2 cellular contexts compared by ENCODE assay signal in genomic region chr15:93474728-93475127, GRCh38.
TF ChIP-seq lines count a peak whose summit lies in the region.

No MANE protein-coding gene starts in this region.

TF ChIP-seq in H1, 55 proteins besides CTCF, POLR2A, EP300 and RAD21:
- TF ChIP-seq NANOG (IDR thresholded peaks at IDR 0.05; ENCODE audit: insufficient read depth, low read depth, low read length, poor library complexity, severe bottlenecking), result no peak
- no peak for TF ChIP-seq SP2 (IDR thresholded peaks at IDR 0.05; ENCODE audit: low read length)
- no peak for TF ChIP-seq ATF2 (IDR thresholded peaks at IDR 0.05; ENCODE audit: low read length)
- TF ChIP-seq SIRT6 (IDR thresholded peaks at IDR 0.05; ENCODE audit: low read length), result no peak
- no peak for TF ChIP-seq TAF7 (optimal IDR thresholded peaks at IDR 0.05; ENCODE audit: borderline replicate concordance, low read depth, low read length)
- no peak for TF ChIP-seq BCL11A (IDR thresholded peaks at IDR 0.05; ENCODE audit: low read depth in 2 of 2, low read length in 2 of 2)
- TF ChIP-seq CBX8 (IDR thresholded peaks at IDR 0.05; ENCODE audit: borderline replicate concordance, low read depth, low read length), result no peak
- no peak for TF ChIP-seq TBP (IDR thresholded peaks at IDR 0.05; ENCODE audit: low read depth, low read length)
- TF ChIP-seq SRF (IDR thresholded peaks at IDR 0.05; ENCODE audit: low read depth, low read length), result no peak
- TF ChIP-seq CHD1 (IDR thresholded peaks at IDR 0.05; ENCODE audit: low read depth, low read length), result no peak
- TF ChIP-seq SIN3A (conservative IDR thresholded peaks at IDR 0.05 in 1 of 2, IDR thresholded peaks at IDR 0.05 in 1 of 2; ENCODE audit: low read depth in 1 of 2, low read length in 2 of 2), result no peak
- TF ChIP-seq SIX5 (IDR thresholded peaks at IDR 0.05; ENCODE audit: low read depth, low read length), result no peak
- TF ChIP-seq GABPA (IDR thresholded peaks at IDR 0.05; ENCODE audit: borderline replicate concordance, insufficient read depth, low read length), result no peak
- no peak for TF ChIP-seq CTBP2 (IDR thresholded peaks at IDR 0.05; ENCODE audit: borderline replicate concordance, insufficient read depth, insufficient read length, low read length)
- no peak for TF ChIP-seq POU5F1 (IDR thresholded peaks at IDR 0.05; ENCODE audit: low read depth, low read length)
- no peak for TF ChIP-seq TCF12 (IDR thresholded peaks at IDR 0.05; ENCODE audit: low read depth, low read length)
- no peak for TF ChIP-seq MAX (IDR thresholded peaks at IDR 0.05)
- TF ChIP-seq CBX5 (IDR thresholded peaks at IDR 0.05; ENCODE audit: low read depth, low read length), result no peak
- TF ChIP-seq CREB1 (IDR thresholded peaks at IDR 0.05), result no peak

TF ChIP-seq in WTC11, 78 proteins besides CTCF, POLR2A, EP300 and RAD21:
- TF ChIP-seq FOXP4 (CRISPR knock-in tag; IDR thresholded peaks at IDR 0.05) (no peak), PRDM15 (CRISPR knock-in tag; IDR thresholded peaks at IDR 0.05) (no peak), STAT6 (CRISPR knock-in tag; conservative IDR thresholded peaks at IDR 0.05; ENCODE audit: low read depth) (no peak), ZNF263 (CRISPR knock-in tag; IDR thresholded peaks at IDR 0.05; ENCODE audit: low read depth) (no peak), CREB1 (CRISPR knock-in tag; IDR thresholded peaks at IDR 0.05) (no peak), TCF7 (CRISPR knock-in tag; IDR thresholded peaks at IDR 0.05; ENCODE audit: low read depth) (no peak), IRF2 (CRISPR knock-in tag; IDR thresholded peaks at IDR 0.05; ENCODE audit: borderline replicate concordance, low read depth) (no peak), OVOL2 (CRISPR knock-in tag; IDR thresholded peaks at IDR 0.05; ENCODE audit: borderline replicate concordance) (no peak), FOXP1 (CRISPR knock-in tag; IDR thresholded peaks at IDR 0.05; ENCODE audit: borderline replicate concordance) (no peak), SOX15 (CRISPR knock-in tag; IDR thresholded peaks at IDR 0.05) (no peak), SMAD3 (CRISPR knock-in tag; IDR thresholded peaks at IDR 0.05; ENCODE audit: borderline replicate concordance) (no peak), EMX1 (CRISPR knock-in tag; IDR thresholded peaks at IDR 0.05) (no peak), ATF2 (CRISPR knock-in tag; IDR thresholded peaks at IDR 0.05; ENCODE audit: borderline replicate concordance, low read depth) (no peak), ARID4B (CRISPR knock-in tag; IDR thresholded peaks at IDR 0.05; ENCODE audit: borderline replicate concordance) (no peak), USF2 (CRISPR knock-in tag; IDR thresholded peaks at IDR 0.05) (no peak), MXD4 (CRISPR knock-in tag; IDR thresholded peaks at IDR 0.05; ENCODE audit: borderline replicate concordance) (no peak), NR3C1 (CRISPR knock-in tag; conservative IDR thresholded peaks at IDR 0.05; ENCODE audit: low read depth) (no peak), ATF1 (CRISPR knock-in tag; IDR thresholded peaks at IDR 0.05) (no peak), E2F5 (CRISPR knock-in tag; IDR thresholded peaks at IDR 0.05) (no peak), JAZF1 (CRISPR knock-in tag; IDR thresholded peaks at IDR 0.05) (no peak)
TF ChIP-seq in WTC11: peak in this region for 0.
